Comparison of ENCODE assay signal across 37 cellular contexts in genomic region chr4:99207911-99208718, GRCh38. TPM values are rescaled to one million over a fixed set of nuclear protein-coding genes. Genes with fewer than 3 reads are reported as not detected.
A peak's percentile ranks its signal among the peaks of the same experiment; 100 is the strongest.
DNase-seq lines count a peak whose midpoint lies in the region; ATAC-seq and TF ChIP-seq lines count a peak whose summit lies in the region.
"Had no signal": no experiment of that assay in that cellular context is flagged by ENCODE, and none has a peak within 500 bp of the region (broad histone marks: within the 10 kb centered on the region; RNA-seq: fewer than 3 reads in every experiment).

No MANE protein-coding gene starts in this region.

- no peak overlapping the region for H3K4me2 ChIP-seq in osteoblast (ENCODE audit: insufficient read depth, low read length)

- CTCF ChIA-PET in CD4-positive, alpha-beta T cell (lab: Charles Lee) = no interaction called here

- intact Hi-C loops in ascending aorta (cut with DNase I) = loop anchor here (5.0 kb wide), 1 partner anchor 39 kb away; no protein-coding TSS in a partner anchor
- intact Hi-C loops in CD4-positive, alpha-beta T cell (cut with DNase I, micrococcal nuclease) = loop anchor here in 1 of 2 experiments (10.0 kb wide), 1 partner anchor 1557 kb away; no protein-coding TSS in a partner anchor

- H3K27me3 ChIP-seq in ascending aorta = no peaks in the 10 kb centered on the region
- H3K27me3 ChIP-seq in osteoblast (ENCODE audit: insufficient read depth, low read length) = no peaks in the 10 kb centered on the region
- H3K27me3 ChIP-seq in CD4-positive, alpha-beta T cell (ENCODE audit: control insufficient read depth, insufficient read depth, low read length) = no peaks in the 10 kb centered on the region
- H3K27me3 ChIP-seq: neutrophil, Peyer's patch, testis had no signal

- no peak overlapping the region for H2AFZ ChIP-seq in osteoblast (ENCODE audit: low read length)

- no peak for ATAC-seq in CD4-positive, alpha-beta T cell (ENCODE audit: poor library complexity)
- ATAC-seq: activated CD8-positive, alpha-beta T cell treated with anti-CD3 and anti-CD28 coated beads for 36 hours; effector memory CD8-positive, alpha-beta T cell; HepG2; stimulated activated naive B cell treated with anti-CD40 and anti-IgM and Interleukin-4, amounts not matched to agents 10 μg/mL and 1 μg/mL and 100 μg/mL, for 72 hours had no signal

- H3K27ac ChIP-seq in ascending aorta (peak overlapping the region; percentile 58 to 85), coronary artery (peak overlapping the region; percentile 1 to 10), osteoblast (ENCODE audit: low read depth, low read length) (no peak overlapping the region)
- no peak overlapping the region for H3K27ac ChIP-seq in CD4-positive, alpha-beta T cell (ENCODE audit: low read depth, low read length)
- H3K27ac ChIP-seq: neutrophil, Peyer's patch, testis had no signal

- DNase-seq in ascending aorta (ENCODE audit: low spot score in 2 of 2) (no peak), coronary artery (ENCODE audit: low spot score) (no peak), osteoblast (ENCODE audit: insufficient read length, low spot score, missing footprints) (peak; percentile 57), GM13977 (ENCODE audit: low spot score) (no peak), foreskin melanocyte (no peak), GM10266 (ENCODE audit: extremely low spot score) (no peak)
- DNase-seq in CD4-positive, alpha-beta T cell = no peak
- DNase-seq: activated CD4-positive, alpha-beta T cell treated with anti-CD3 and anti-CD28 coated beads for 1 hour; activated CD8-positive, alpha-beta memory T cell treated with anti-CD3 and anti-CD28 coated beads, Interleukin-2, amount 50 U/mL, for 48 hours; activated CD8-positive, alpha-beta T cell treated with anti-CD3 and anti-CD28 coated beads for 36 hours; activated naive CD4-positive, alpha-beta T cell treated with Interleukin-2 at 50 U/mL for 16 hours; C1 segment of cervical spinal cord; Caco-2; DMS53; effector memory CD8-positive, alpha-beta T cell; foreskin fibroblast; head of caudate nucleus; midbrain; naive B cell; NCI-H1436 treated with DMSO at 0.1 percent for 48 hours; NCI-H2081 treated with DMSO at 0.1 percent for 48 hours; NCI-H2227 treated with DMSO at 0.1 percent for 48 hours; NCI-H526 treated with DMSO at 0.1 percent for 48 hours; Peyer's patch; SHP77; stimulated activated naive B cell treated with anti-CD40 and anti-IgM and Interleukin-4, amounts not matched to agents 10 μg/mL and 1 μg/mL and 100 μg/mL, for 72 hours; T-helper 2 cell; testis had no signal

- H3K4me3 Mint-ChIP-seq in CD4-positive, alpha-beta T cell = no peak overlapping the region
- H3K4me3 Mint-ChIP-seq: activated CD8-positive, alpha-beta T cell treated with anti-CD3 and anti-CD28 coated beads for 36 hours; activated T-helper 1 cell treated with anti-CD3 and anti-CD28 coated beads, Interleukin-12 subunit alpha, Interleukin-12 subunit beta, Interleukin-2, Interleukin-4 antibody, amounts not matched to agents 30 ng/mL and 10 ng/mL and 1 ng/mL, durations not matched to agents 14 hours and 24 hours and 36 hours; effector memory CD8-positive, alpha-beta T cell; H9; naive B cell; stimulated activated naive B cell treated with anti-CD40 and anti-IgM and Interleukin-4, amounts not matched to agents 10 μg/mL and 1 μg/mL and 100 μg/mL, for 72 hours had no signal

- no peaks in the 10 kb centered on the region for H4K20me1 ChIP-seq in osteoblast (ENCODE audit: insufficient read depth, low read length)

- H3K4me1 ChIP-seq in ascending aorta (peaks cover 9 to 28% of the 10 kb centered on the region in 2 donors), osteoblast (ENCODE audit: insufficient read depth, low read length) (peaks cover 3% of the 10 kb centered on the region)
- H3K4me1 ChIP-seq: Caco-2, Peyer's patch had no signal

- H3K27ac Mint-ChIP-seq in CD4-positive, alpha-beta T cell = no peak overlapping the region
- H3K27ac Mint-ChIP-seq: activated CD8-positive, alpha-beta T cell treated with anti-CD3 and anti-CD28 coated beads for 36 hours; activated T-helper 1 cell treated with anti-CD3 and anti-CD28 coated beads, Interleukin-12 subunit alpha, Interleukin-12 subunit beta, Interleukin-2, Interleukin-4 antibody, amounts not matched to agents 30 ng/mL and 10 ng/mL and 1 ng/mL, durations not matched to agents 14 hours and 24 hours and 36 hours; effector memory CD8-positive, alpha-beta T cell; naive B cell; stimulated activated naive B cell treated with anti-CD40 and anti-IgM and Interleukin-4, amounts not matched to agents 10 μg/mL and 1 μg/mL and 100 μg/mL, for 72 hours had no signal

- H3K9me3 ChIP-seq in ascending aorta (no peaks in the 10 kb centered on the region), osteoblast (ENCODE audit: low read depth, low read length) (no peaks in the 10 kb centered on the region)
- H3K9me3 ChIP-seq in CD4-positive, alpha-beta T cell (ENCODE audit: control insufficient read depth, low read length) = no peaks in the 10 kb centered on the region
- H3K9me3 ChIP-seq: Caco-2, neutrophil, Peyer's patch, testis had no signal

- TF ChIP-seq CTCF in ascending aorta (IDR thresholded peaks at IDR 0.05) = no peak
- TF ChIP-seq CTCF in coronary artery (IDR thresholded peaks at IDR 0.05) = no peak
- TF ChIP-seq CTCF in osteoblast (IDR thresholded peaks at IDR 0.05; ENCODE audit: extremely low read depth, low read depth, low read length) = no peak
- no peak for TF ChIP-seq CTCF in CD4-positive, alpha-beta T cell (IDR thresholded peaks at IDR 0.05)
- no peak for TF ChIP-seq CTCF in GM13977 (IDR thresholded peaks at IDR 0.05; ENCODE audit: extremely low read depth, insufficient read depth, missing control alignments)
- TF ChIP-seq CTCF in GM10266 (IDR thresholded peaks at IDR 0.05; ENCODE audit: control insufficient read depth, insufficient read depth, low read depth, missing control alignments) = no peak

- H3K4me3 ChIP-seq in ascending aorta = no peak overlapping the region
- H3K4me3 ChIP-seq in coronary artery = no peak overlapping the region
- H3K4me3 ChIP-seq in osteoblast (ENCODE audit: insufficient read depth, low read length) = no peak overlapping the region
- H3K4me3 ChIP-seq: Peyer's patch, testis had no signal

- H3K27me3 Mint-ChIP-seq in CD4-positive, alpha-beta T cell = no peaks in the 10 kb centered on the region
- H3K27me3 Mint-ChIP-seq: activated CD8-positive, alpha-beta T cell treated with anti-CD3 and anti-CD28 coated beads for 36 hours; naive B cell; stimulated activated naive B cell treated with anti-CD40 and anti-IgM and Interleukin-4, amounts not matched to agents 10 μg/mL and 1 μg/mL and 100 μg/mL, for 72 hours had no signal

- H3K36me3 ChIP-seq in ascending aorta (no peaks in the 10 kb centered on the region), osteoblast (ENCODE audit: insufficient read depth, low read length) (no peaks in the 10 kb centered on the region)
- H3K36me3 ChIP-seq: neutrophil, Peyer's patch had no signal

- in situ Hi-C loops in GM13977 (cut with MboI; ENCODE audit: low pct_unique_long_range_greater_than_20kb, low sequenced_read_pairs, unreplicated experiment) = no loop called here

- POLR2A ChIA-PET in CD4-positive, alpha-beta T cell (lab: Charles Lee) = no interaction called here

- H3K9me3 Mint-ChIP-seq in CD4-positive, alpha-beta T cell = no peaks in the 10 kb centered on the region
- H3K9me3 Mint-ChIP-seq: activated CD8-positive, alpha-beta T cell treated with anti-CD3 and anti-CD28 coated beads for 36 hours; activated T-helper 1 cell treated with anti-CD3 and anti-CD28 coated beads, Interleukin-12 subunit alpha, Interleukin-12 subunit beta, Interleukin-2, Interleukin-4 antibody, amounts not matched to agents 30 ng/mL and 10 ng/mL and 1 ng/mL, durations not matched to agents 14 hours and 24 hours and 36 hours; effector memory CD8-positive, alpha-beta T cell; H9 had no signal

- H3K4me1 Mint-ChIP-seq in CD4-positive, alpha-beta T cell (ENCODE audit: low read depth) = no peaks in the 10 kb centered on the region
- H3K4me1 Mint-ChIP-seq: naive B cell; stimulated activated naive B cell treated with anti-CD40 and anti-IgM and Interleukin-4, amounts not matched to agents 10 μg/mL and 1 μg/mL and 100 μg/mL, for 72 hours had no signal

- H3K79me2 ChIP-seq in osteoblast (ENCODE audit: insufficient read depth, low read length) = no peaks in the 10 kb centered on the region

- H3K36me3 Mint-ChIP-seq in CD4-positive, alpha-beta T cell (ENCODE audit: low read depth) = no peaks in the 10 kb centered on the region
- H3K36me3 Mint-ChIP-seq: naive B cell; stimulated activated naive B cell treated with anti-CD40 and anti-IgM and Interleukin-4, amounts not matched to agents 10 μg/mL and 1 μg/mL and 100 μg/mL, for 72 hours had no signal

RNA-seq across cellular contexts. Expression of gene ADH6, which starts 10.9 kb away (rescaled TPM):
- total RNA-seq in ascending aorta (not detected), osteoblast (not detected in 2 replicates)
- not detected for total RNA-seq in CD4-positive, alpha-beta T cell
- total RNA-seq: activated CD8-positive, alpha-beta T cell treated with anti-CD3 and anti-CD28 coated beads for 36 hours; activated T-helper 1 cell treated with anti-CD3 and anti-CD28 coated beads, Interleukin-12 subunit alpha, Interleukin-12 subunit beta, Interleukin-2, Interleukin-4 antibody, amounts not matched to agents 30 ng/mL and 10 ng/mL and 1 ng/mL, durations not matched to agents 14 hours and 24 hours and 36 hours; cardiac septum; epithelial cell of proximal tubule; H9; LHCN-M2; pulmonary artery endothelial cell; skeletal muscle tissue had no signal

Comparison
In these comparisons a context has a peak if more than half of its experiments do, and no peak if none do; other contexts are left out.
1. H3K27ac ChIP-seq: peak in ascending aorta (2 of 2) and coronary artery (2 of 2); none in osteoblast (single experiment) and CD4-positive, alpha-beta T cell (single experiment).